15 cellular contexts compared by ENCODE assay signal in genomic region chr15:81776961-81777360, GRCh38.
DNase-seq lines count a peak whose midpoint lies in the region.
"Had no signal": no experiment of that assay in that cellular context is flagged by ENCODE, and none has a peak within 500 bp of the region (broad histone marks: within the 10 kb centered on the region; RNA-seq: fewer than 3 reads in every experiment).

No MANE protein-coding gene starts in this region.

- DNase-seq in DMS 273 (lab: John Stamatoyannopoulos, UW; ENCODE audit: unreplicated experiment) (peak; percentile 12), DMS 273 treated with DMSO at 0.1 percent for 48 hours (lab: John Stamatoyannopoulos, UW) (no peak), NCI-H446 treated with DMSO at 0.1 percent for 48 hours (lab: John Stamatoyannopoulos, UW) (peak; percentile 6), islet precursor cell (peak; percentile 6), retina (peak; percentile 52), activated gamma-delta T cell treated with Interleukin-2 at 50 U/mL for 16 hours (no peak), NCI-H1105 (lab: John Stamatoyannopoulos, UW) (no peak), NOMO-1 (lab: John Stamatoyannopoulos, UW; ENCODE audit: unreplicated experiment in 2 of 2) (no peak)
- DNase-seq: Caco-2; CD4-positive, CD25-positive, alpha-beta regulatory T cell; CD8-positive, alpha-beta T cell; DMS53; DMS79 treated with DMSO at 0.1 percent for 48 hours; GF-D8; H9 had no signal

Comparison
In these comparisons a context has a peak if more than half of its experiments do, and no peak if none do; other contexts are left out.
1. DNase-seq: peak in DMS 273 (single experiment), NCI-H446 treated with DMSO at 0.1 percent for 48 hours (single experiment), islet precursor cell (single experiment) and retina (single experiment); none in DMS 273 treated with DMSO at 0.1 percent for 48 hours (single experiment), activated gamma-delta T cell treated with Interleukin-2 at 50 U/mL for 16 hours (single experiment), NCI-H1105 (single experiment) and NOMO-1 (0 of 2).